1 cellular context compared by ENCODE assay signal in the genomic region with DNA sequence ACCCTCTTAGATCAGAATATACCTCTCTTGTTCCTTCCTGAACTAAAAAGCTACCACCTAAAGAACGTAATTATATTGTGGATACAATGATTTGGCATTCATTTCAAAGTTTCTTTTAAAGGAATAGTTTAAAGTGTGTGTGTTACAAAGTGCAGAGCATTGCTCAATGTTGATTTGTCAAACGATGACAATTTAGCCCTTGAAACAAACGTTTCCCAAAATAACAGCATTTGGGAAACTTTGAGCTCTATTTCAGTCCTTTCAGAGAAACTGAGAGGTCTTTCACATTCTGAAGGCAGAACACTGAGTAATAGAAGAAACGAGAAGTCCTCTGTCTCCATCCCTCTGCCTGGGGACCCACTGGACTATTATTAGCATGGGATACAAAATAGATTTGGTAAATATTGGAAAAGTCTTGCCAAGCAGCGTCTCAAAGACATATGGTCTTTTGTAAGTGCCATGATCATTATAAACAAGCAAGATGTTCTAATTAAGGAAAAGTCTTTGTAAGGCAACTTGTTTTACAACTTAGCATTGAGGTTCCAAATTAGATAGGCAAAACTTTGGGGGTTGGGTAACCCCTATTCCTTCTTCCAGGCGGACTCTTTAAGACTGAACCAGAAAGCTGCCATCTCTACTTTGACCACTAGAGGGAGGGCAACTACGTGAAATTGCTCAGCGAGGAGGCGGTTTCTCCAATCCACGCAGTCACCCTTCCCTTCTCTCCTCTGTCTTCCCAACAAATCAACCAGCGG.
TF ChIP-seq lines count a peak whose summit lies in the region.

No MANE protein-coding gene starts in this region.

TF ChIP-seq in HepG2, 621 proteins besides CTCF, POLR2A, EP300 and RAD21 (continued from another document):
- TF ChIP-seq ZFP37 (CRISPR knock-in tag; IDR thresholded peaks at IDR 0.05; ENCODE audit: borderline replicate concordance), result no peak
- TF ChIP-seq, protein P1, sequence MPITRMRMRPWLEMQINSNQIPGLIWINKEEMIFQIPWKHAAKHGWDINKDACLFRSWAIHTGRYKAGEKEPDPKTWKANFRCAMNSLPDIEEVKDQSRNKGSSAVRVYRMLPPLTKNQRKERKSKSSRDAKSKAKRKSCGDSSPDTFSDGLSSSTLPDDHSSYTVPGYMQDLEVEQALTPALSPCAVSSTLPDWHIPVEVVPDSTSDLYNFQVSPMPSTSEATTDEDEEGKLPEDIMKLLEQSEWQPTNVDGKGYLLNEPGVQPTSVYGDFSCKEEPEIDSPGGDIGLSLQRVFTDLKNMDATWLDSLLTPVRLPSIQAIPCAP (CRISPR knock-in tag; IDR thresholded peaks at IDR 0.05; ENCODE audit: low read depth), result no peak
- TF ChIP-seq ZNF644 (CRISPR knock-in tag; IDR thresholded peaks at IDR 0.05; ENCODE audit: low read depth), result no peak
- TF ChIP-seq XRCC5 (optimal IDR thresholded peaks at IDR 0.05; ENCODE audit: low read length), result peak; percentile 45
- TF ChIP-seq EEA1 (CRISPR knock-in tag; IDR thresholded peaks at IDR 0.05; ENCODE audit: borderline replicate concordance), result no peak
- TF ChIP-seq ZNF724P (CRISPR knock-in tag; IDR thresholded peaks at IDR 0.05; ENCODE audit: borderline replicate concordance), result no peak
- TF ChIP-seq, protein P2, sequence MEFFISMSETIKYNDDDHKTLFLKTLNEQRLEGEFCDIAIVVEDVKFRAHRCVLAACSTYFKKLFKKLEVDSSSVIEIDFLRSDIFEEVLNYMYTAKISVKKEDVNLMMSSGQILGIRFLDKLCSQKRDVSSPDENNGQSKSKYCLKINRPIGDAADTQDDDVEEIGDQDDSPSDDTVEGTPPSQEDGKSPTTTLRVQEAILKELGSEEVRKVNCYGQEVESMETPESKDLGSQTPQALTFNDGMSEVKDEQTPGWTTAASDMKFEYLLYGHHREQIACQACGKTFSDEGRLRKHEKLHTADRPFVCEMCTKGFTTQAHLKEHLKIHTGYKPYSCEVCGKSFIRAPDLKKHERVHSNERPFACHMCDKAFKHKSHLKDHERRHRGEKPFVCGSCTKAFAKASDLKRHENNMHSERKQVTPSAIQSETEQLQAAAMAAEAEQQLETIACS (CRISPR knock-in tag; IDR thresholded peaks at IDR 0.05), result no peak
- TF ChIP-seq, protein P3, sequence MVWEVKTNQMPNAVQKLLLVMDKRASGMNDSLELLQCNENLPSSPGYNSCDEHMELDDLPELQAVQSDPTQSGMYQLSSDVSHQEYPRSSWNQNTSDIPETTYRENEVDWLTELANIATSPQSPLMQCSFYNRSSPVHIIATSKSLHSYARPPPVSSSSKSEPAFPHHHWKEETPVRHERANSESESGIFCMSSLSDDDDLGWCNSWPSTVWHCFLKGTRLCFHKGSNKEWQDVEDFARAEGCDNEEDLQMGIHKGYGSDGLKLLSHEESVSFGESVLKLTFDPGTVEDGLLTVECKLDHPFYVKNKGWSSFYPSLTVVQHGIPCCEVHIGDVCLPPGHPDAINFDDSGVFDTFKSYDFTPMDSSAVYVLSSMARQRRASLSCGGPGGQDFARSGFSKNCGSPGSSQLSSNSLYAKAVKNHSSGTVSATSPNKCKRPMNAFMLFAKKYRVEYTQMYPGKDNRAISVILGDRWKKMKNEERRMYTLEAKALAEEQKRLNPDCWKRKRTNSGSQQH (CRISPR knock-in tag; IDR thresholded peaks at IDR 0.05; ENCODE audit: low read depth), result no peak
- TF ChIP-seq HHEX (CRISPR knock-in tag; IDR thresholded peaks at IDR 0.05), result no peak
- 0 out of 4 replicates have a peak, but pooled peaks of 1 of the 2 experiments have one; percentile 9 for TF ChIP-seq KLF16 (CRISPR knock-in tag; IDR thresholded peaks at IDR 0.05)
- TF ChIP-seq, protein P4, sequence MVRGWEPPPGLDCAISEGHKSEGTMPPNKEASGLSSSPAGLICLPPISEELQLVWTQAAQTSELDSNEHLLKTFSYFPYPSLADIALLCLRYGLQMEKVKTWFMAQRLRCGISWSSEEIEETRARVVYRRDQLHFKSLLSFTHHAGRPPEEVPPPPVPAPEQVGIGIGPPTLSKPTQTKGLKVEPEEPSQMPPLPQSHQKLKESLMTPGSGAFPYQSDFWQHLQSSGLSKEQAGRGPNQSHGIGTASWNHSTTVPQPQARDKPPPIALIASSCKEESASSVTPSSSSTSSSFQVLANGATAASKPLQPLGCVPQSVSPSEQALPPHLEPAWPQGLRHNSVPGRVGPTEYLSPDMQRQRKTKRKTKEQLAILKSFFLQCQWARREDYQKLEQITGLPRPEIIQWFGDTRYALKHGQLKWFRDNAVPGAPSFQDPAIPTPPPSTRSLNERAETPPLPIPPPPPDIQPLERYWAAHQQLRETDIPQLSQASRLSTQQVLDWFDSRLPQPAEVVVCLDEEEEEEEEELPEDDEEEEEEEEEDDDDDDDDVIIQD (CRISPR knock-in tag; IDR thresholded peaks at IDR 0.05; ENCODE audit: low read depth), result no peak
- TF ChIP-seq SMC3 (IDR thresholded peaks at IDR 0.05; ENCODE audit: low read length), result peak; percentile 74
- TF ChIP-seq, protein P5, sequence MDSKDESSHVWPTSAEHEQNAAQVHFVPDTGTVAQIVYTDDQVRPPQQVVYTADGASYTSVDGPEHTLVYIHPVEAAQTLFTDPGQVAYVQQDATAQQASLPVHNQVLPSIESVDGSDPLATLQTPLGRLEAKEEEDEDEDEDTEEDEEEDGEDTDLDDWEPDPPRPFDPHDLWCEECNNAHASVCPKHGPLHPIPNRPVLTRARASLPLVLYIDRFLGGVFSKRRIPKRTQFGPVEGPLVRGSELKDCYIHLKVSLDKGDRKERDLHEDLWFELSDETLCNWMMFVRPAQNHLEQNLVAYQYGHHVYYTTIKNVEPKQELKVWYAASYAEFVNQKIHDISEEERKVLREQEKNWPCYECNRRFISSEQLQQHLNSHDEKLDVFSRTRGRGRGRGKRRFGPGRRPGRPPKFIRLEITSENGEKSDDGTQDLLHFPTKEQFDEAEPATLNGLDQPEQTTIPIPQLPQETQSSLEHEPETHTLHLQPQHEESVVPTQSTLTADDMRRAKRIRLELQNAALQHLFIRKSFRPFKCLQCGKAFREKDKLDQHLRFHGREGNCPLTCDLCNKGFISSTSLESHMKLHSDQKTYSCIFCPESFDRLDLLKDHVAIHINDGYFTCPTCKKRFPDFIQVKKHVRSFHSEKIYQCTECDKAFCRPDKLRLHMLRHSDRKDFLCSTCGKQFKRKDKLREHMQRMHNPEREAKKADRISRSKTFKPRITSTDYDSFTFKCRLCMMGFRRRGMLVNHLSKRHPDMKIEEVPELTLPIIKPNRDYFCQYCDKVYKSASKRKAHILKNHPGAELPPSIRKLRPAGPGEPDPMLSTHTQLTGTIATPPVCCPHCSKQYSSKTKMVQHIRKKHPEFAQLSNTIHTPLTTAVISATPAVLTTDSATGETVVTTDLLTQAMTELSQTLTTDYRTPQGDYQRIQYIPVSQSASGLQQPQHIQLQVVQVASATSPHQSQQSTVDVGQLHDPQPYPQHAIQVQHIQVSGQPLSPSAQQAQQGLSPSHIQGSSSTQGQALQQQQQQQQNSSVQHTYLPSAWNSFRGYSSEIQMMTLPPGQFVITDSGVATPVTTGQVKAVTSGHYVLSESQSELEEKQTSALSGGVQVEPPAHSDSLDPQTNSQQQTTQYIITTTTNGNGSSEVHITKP (CRISPR knock-in tag; IDR thresholded peaks at IDR 0.05; ENCODE audit: low read depth), result no peak
- no peak for TF ChIP-seq LCORL (IDR thresholded peaks at IDR 0.05)
- no peak for TF ChIP-seq LCORL (CRISPR knock-in tag; IDR thresholded peaks at IDR 0.05)
- 0 out of 2 replicates have a peak, but pooled peaks have one; percentile 8 for TF ChIP-seq ZNF441 (CRISPR knock-in tag; IDR thresholded peaks at IDR 0.05; ENCODE audit: borderline replicate concordance)
- no peak for TF ChIP-seq GATAD1 (CRISPR knock-in tag; IDR thresholded peaks at IDR 0.05)
